In the genomic region with DNA sequence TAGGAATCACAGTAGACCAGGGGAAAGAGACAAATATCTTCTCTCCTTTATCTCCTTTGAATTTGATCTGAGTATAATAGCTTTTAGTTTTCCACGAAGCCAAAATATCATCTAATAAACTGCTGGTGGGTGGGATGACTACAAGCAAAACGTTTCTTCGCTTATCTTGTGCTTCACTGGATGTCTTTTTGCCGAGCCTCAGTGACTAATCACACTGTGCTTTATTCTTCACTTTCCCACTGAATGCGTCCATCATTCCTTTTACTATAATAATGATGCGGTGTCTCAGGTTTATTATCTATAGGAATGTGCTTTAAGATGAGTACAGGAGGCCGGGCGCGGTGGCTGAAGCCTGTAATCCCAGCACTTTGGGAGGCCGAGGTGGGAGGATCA, we compare ENCODE assay signal across 22 cellular contexts. TPM values are rescaled to one million over a fixed set of nuclear protein-coding genes. Genes with fewer than 3 reads are reported as not detected.
DNase-seq lines count a peak whose midpoint lies in the region; ATAC-seq, FAIRE-seq and TF ChIP-seq lines count a peak whose summit lies in the region.
"Had no signal": no experiment of that assay in that cellular context is flagged by ENCODE, and none has a peak within 500 bp of the region (broad histone marks: within the 10 kb centered on the region; RNA-seq: fewer than 3 reads in every experiment).

No MANE protein-coding gene starts in this region.

- H4K20me1 ChIP-seq in K562 (replicated peaks; ENCODE audit: control insufficient read depth, insufficient read depth, low read length) = no peaks in the 10 kb centered on the region

- no peak overlapping the region for H3K18ac ChIP-seq in mesenchymal stem cell (ENCODE audit: low read depth in 1 of 2, low read length in 2 of 2)

- no peak for TF ChIP-seq RAD21 in K562 (CRISPR knock-in tag; conservative IDR thresholded peaks at IDR 0.05 in 1 of 2, IDR thresholded peaks at IDR 0.05 in 1 of 2)

- H3K9me1 ChIP-seq in K562 (ENCODE audit: control insufficient read depth, insufficient read depth, low read length) = no peaks in the 10 kb centered on the region

- CTCF ChIA-PET in K562 (lab: Yijun Ruan, JAX; ENCODE audit: low intra/inter-chr PET ratio) = no interaction called here

- DNase-seq in right atrium auricular region (ENCODE audit: low spot score) (no peak), right cardiac atrium (no peak), K562 (ENCODE audit: extremely low read depth in 1 of 4, low spot score in 3 of 4) (no peak), mesenchymal stem cell (no peak), NCI-H524 (lab: John Stamatoyannopoulos, UW) (no peak), NCI-H2227 treated with DMSO at 0.1 percent for 48 hours (lab: John Stamatoyannopoulos, UW) (no peak), GM19239 (ENCODE audit: insufficient read length, low spot score) (no peak)
- DNase-seq: DMS53, GDM1, HCEC 1CT, NCI-H1092 treated with DMSO at 0.1 percent for 48 hours, NCI-H1436 treated with DMSO at 0.1 percent for 48 hours, NCI-H1930, NCI-H345, NCI-H524 treated with DMSO at 0.1 percent for 48 hours, NCI-H82 had no signal

- H3K23ac ChIP-seq in mesenchymal stem cell (ENCODE audit: low read length in 2 of 2) = no peak overlapping the region

- H3K36me3 ChIP-seq in right atrium auricular region = no peaks in the 10 kb centered on the region
- peaks cover 61% of the 10 kb centered on the region for H3K36me3 ChIP-seq in K562 (ENCODE audit: control insufficient read depth, insufficient read depth, low read length)
- peaks cover 4 to 20% of the 10 kb centered on the region in 2 experiments for H3K36me3 ChIP-seq in mesenchymal stem cell (ENCODE audit: control insufficient read depth in 1 of 2, insufficient read depth in 2 of 2, low read depth in 1 of 2, low read length in 2 of 2)

- WGBS in right cardiac atrium = 70% methylated on average over 10 of the region's 10 CpGs
- WGBS in K562 (ENCODE audit: insufficient coverage, low coverage, missing lambda C conversion rate) = 73% methylated on average over 10 of the region's 10 CpGs
- WGBS in mesenchymal stem cell = 88% methylated on average over 7 of the region's 10 CpGs

- no peak overlapping the region for H3K9ac ChIP-seq in K562 (ENCODE audit: insufficient read depth in 1 of 2, low read depth in 2 of 2, low read length in 2 of 2)
- H3K9ac ChIP-seq in mesenchymal stem cell (ENCODE audit: low read length) = peak overlapping the region; percentile 78
- H3K9ac ChIP-seq: KMS-11 had no signal

- no peak overlapping the region for H4K8ac ChIP-seq in mesenchymal stem cell (ENCODE audit: low read length)

- H3K9me3 ChIP-seq in right atrium auricular region = no peaks in the 10 kb centered on the region
- no peaks in the 10 kb centered on the region for H3K9me3 ChIP-seq in right cardiac atrium (ENCODE audit: control insufficient read depth, low read length)
- no peaks in the 10 kb centered on the region for H3K9me3 ChIP-seq in K562 (replicated peaks; ENCODE audit: control insufficient read depth, insufficient read depth, low read depth, low read length)
- no peaks in the 10 kb centered on the region for H3K9me3 ChIP-seq in mesenchymal stem cell (ENCODE audit: control insufficient read depth, low read length)
- H3K9me3 ChIP-seq: SJSA1 had no signal

- H3K4me3 ChIP-seq in right atrium auricular region (no peak overlapping the region), right cardiac atrium (ENCODE audit: low read length) (no peak overlapping the region), K562 (no peak overlapping the region), mesenchymal stem cell (ENCODE audit: insufficient read depth in 1 of 2, low read depth in 1 of 2, low read length in 2 of 2) (peak overlapping the region in 1 of 2 experiments; percentile 47)
- H3K4me3 ChIP-seq: SJSA1 had no signal

- H3K27me3 ChIP-seq in right atrium auricular region (no peaks in the 10 kb centered on the region), right cardiac atrium (ENCODE audit: control insufficient read depth, insufficient read depth) (no peaks in the 10 kb centered on the region), K562 (ENCODE audit: control insufficient read depth in 2 of 2, insufficient read depth in 2 of 2, low read length in 2 of 2) (no peaks in the 10 kb centered on the region), mesenchymal stem cell (ENCODE audit: control insufficient read depth in 1 of 2, insufficient read depth in 1 of 2, low read length in 2 of 2) (no peaks in the 10 kb centered on the region)
- H3K27me3 ChIP-seq: SJSA1 had no signal

- FAIRE-seq in K562 (lab: Jason Lieb, UNC) (peak; percentile 15), GM19239 (lab: Jason Lieb, UNC) (no peak)
- FAIRE-seq: D721Med, RCC 7860 had no signal

- no peak overlapping the region for H2BK120ac ChIP-seq in mesenchymal stem cell (ENCODE audit: low read depth, low read length)

- H2BK12ac ChIP-seq in mesenchymal stem cell (ENCODE audit: low read length in 2 of 2) = no peak overlapping the region

- ATAC-seq in right cardiac atrium (no peak), K562 (no peak)

- H3K4ac ChIP-seq in mesenchymal stem cell (ENCODE audit: low read depth in 1 of 2, low read length in 2 of 2) = no peak overlapping the region

- no peak overlapping the region for H2BK15ac ChIP-seq in mesenchymal stem cell (ENCODE audit: low read depth, poor library complexity, severe bottlenecking)

- no peak overlapping the region for H4K91ac ChIP-seq in mesenchymal stem cell (ENCODE audit: low read length)

- H2AFZ ChIP-seq in K562 (ENCODE audit: low read depth, low read length) (no peak overlapping the region), mesenchymal stem cell (ENCODE audit: low read depth, low read length) (no peak overlapping the region)

- H3K4me2 ChIP-seq in K562 (ENCODE audit: insufficient read depth, low read length) (no peak overlapping the region), mesenchymal stem cell (ENCODE audit: low read length, poor library complexity, severe bottlenecking) (no peak overlapping the region)
- H3K4me2 ChIP-seq: KMS-11 had no signal

- H2BK5ac ChIP-seq in mesenchymal stem cell (ENCODE audit: low read depth, low read length, poor library complexity, severe bottlenecking) = no peak overlapping the region

- no peaks in the 10 kb centered on the region for H3K79me2 ChIP-seq in K562 (ENCODE audit: control insufficient read depth, insufficient read depth, low read length)

- TF ChIP-seq CTCF in right atrium auricular region (IDR thresholded peaks at IDR 0.05) = no peak
- TF ChIP-seq CTCF in K562 (IDR thresholded peaks at IDR 0.05 in 2 of 3, conservative IDR thresholded peaks at IDR 0.05 in 1 of 3; ENCODE audit: insufficient read depth in 2 of 3, low read depth in 1 of 3, low read length in 3 of 3) = no peak

- intact Hi-C loops in right cardiac atrium (cut with DNase I) = no loop called here
- intact Hi-C loops in K562 (cut with micrococcal nuclease) = no loop called here

- H3K79me1 ChIP-seq in mesenchymal stem cell (replicated peaks; ENCODE audit: low read length, poor library complexity, severe bottlenecking) = no peaks in the 10 kb centered on the region

- in situ Hi-C loops in K562 (cut with MboI) = no loop called here

- no peak for TF ChIP-seq POLR2A in K562 (conservative IDR thresholded peaks at IDR 0.05)

- H3K14ac ChIP-seq in mesenchymal stem cell (ENCODE audit: low read length in 2 of 2) = no peak overlapping the region

- BruUV-seq in K562 (replicated peaks; lab: Mats Ljungman, UMichigan) = no TSS peak

- peak overlapping the region; percentile 1 to 7 for H3K27ac ChIP-seq in right atrium auricular region
- no peak overlapping the region for H3K27ac ChIP-seq in right cardiac atrium (ENCODE audit: low read length)
- no peak overlapping the region for H3K27ac ChIP-seq in K562 (ENCODE audit: extremely low read depth, low read depth, low read length)
- H3K27ac ChIP-seq in mesenchymal stem cell (ENCODE audit: low read length, poor library complexity, severe bottlenecking) = no peak overlapping the region
- H3K27ac ChIP-seq: C4-2B, HL-60, KMS-11, SJSA1 had no signal

- TF ChIP-seq EP300 in K562 (IDR thresholded peaks at IDR 0.05; ENCODE audit: low read length) = no peak

- H2AK5ac ChIP-seq in mesenchymal stem cell (ENCODE audit: low read length, severe bottlenecking) = no peak overlapping the region

- H3K4me1 ChIP-seq in right atrium auricular region = no peaks in the 10 kb centered on the region
- no peaks in the 10 kb centered on the region for H3K4me1 ChIP-seq in right cardiac atrium (ENCODE audit: control insufficient read depth, insufficient read depth, low read length)
- no peaks in the 10 kb centered on the region for H3K4me1 ChIP-seq in K562 (replicated peaks in 1 of 2; ENCODE audit: control insufficient read depth in 2 of 2, insufficient read depth in 2 of 2, low read length in 2 of 2)
- no peaks in the 10 kb centered on the region for H3K4me1 ChIP-seq in mesenchymal stem cell (ENCODE audit: control insufficient read depth, insufficient read depth, low read depth, low read length)

- POLR2A ChIA-PET in K562 (lab: Yijun Ruan, JAX) = no interaction called here

TF ChIP-seq in K562, 482 proteins besides CTCF, POLR2A, EP300 and RAD21 (continues in another document):
- no peak for TF ChIP-seq ZNF766 (CRISPR knock-in tag; conservative IDR thresholded peaks at IDR 0.05)

RNA-seq across cellular contexts. Expression of gene CEP152, which starts 32.5 kb away (rescaled TPM):
- 1 to 10 TPM; 1.1 to 1.4 TPM for total RNA-seq in right atrium auricular region
- 1 to 10 TPM; 2.1 to 2.8 (median 2.6) TPM for total RNA-seq in right cardiac atrium
- polyA plus RNA-seq in right cardiac atrium = 1.0 TPM
- 82.1 and 159 TPM in 2 replicates for total RNA-seq in K562 (2011; cell fraction: chromatin; rRNA removed; ENCODE audit: low replicate concordance)
- total RNA-seq in K562 (2011; cell fraction: nucleolus; rRNA removed) = 23.8 and 41.8 TPM in 2 replicates
- total RNA-seq in K562 (2011; cell fraction: nucleoplasm; rRNA removed) = 54.3 and 76.0 TPM in 2 replicates
- 23.6 and 24.0 TPM in 2 replicates for total RNA-seq in K562 (2014; rRNA removed)
- total RNA-seq in K562 (2014; rRNA removed; fragmentation: Illumina TruSeq; extraction: Trizol) = 43.0 and 52.6 TPM in 2 replicates
- 36.2 and 41.1 TPM in 2 replicates for total RNA-seq in K562 (2015; rRNA removed; fragmentation: Illumina TruSeq; extraction: Trizol)
- total RNA-seq in K562 (2021) = 21.8 and 26.0 TPM in 2 replicates
- polyA plus RNA-seq in K562 (2011; rRNA removed) = 8.1 and 9.9 TPM in 2 replicates
- polyA plus RNA-seq in K562 (2011; cell fraction: cytosol; rRNA removed) = 3.7 and 5.0 TPM in 2 replicates
- polyA plus RNA-seq in K562 (2011; cell fraction: nucleus; rRNA removed) = 31.5 and 33.2 TPM in 2 replicates
- polyA plus RNA-seq in K562 (2012) = 12.8 and 18.9 TPM in 2 replicates
- 20.6 and 25.7 TPM in 2 replicates for polyA plus RNA-seq in K562 (2014; fragmentation: Illumina TruSeq; extraction: Trizol)
- 10 to 100 TPM; 12.0 to 14.2 TPM for polyA plus RNA-seq in K562 (2014; fragmentation: Nextera tagmentation; extraction: Ambion mirVana)
- 19.3 and 39.3 TPM in 2 replicates for polyA plus RNA-seq in K562 (2014; rRNA removed)
- polyA minus RNA-seq in K562 (2011; rRNA and poly(A)+ RNA removed) = 52.2 and 59.6 TPM in 2 replicates
- 9.7 and 18.1 TPM in 2 replicates for polyA minus RNA-seq in K562 (2011; cell fraction: cytosol; rRNA and poly(A)+ RNA removed)
- 58.7 and 94.1 TPM in 2 replicates for polyA minus RNA-seq in K562 (2011; cell fraction: nucleus; rRNA and poly(A)+ RNA removed)
- 2.8 TPM for polyA plus RNA-seq in mesenchymal stem cell (2013, experiment 1 of 2)
- 2.5 TPM for polyA plus RNA-seq in mesenchymal stem cell (2013, experiment 2 of 2)

Comparison
In these comparisons a context has a peak if more than half of its experiments do, and no peak if none do; other contexts are left out.
1. H3K27ac ChIP-seq: peak in right atrium auricular region (2 of 2); none in right cardiac atrium (single experiment), K562 (single experiment) and mesenchymal stem cell (single experiment).
2. RNA of gene CEP152, which starts 32.5 kb away (total RNA-seq): 21.8 to 159 TPM in K562; 2.1 to 2.8 TPM in right cardiac atrium and 1.1 to 1.4 TPM in right atrium auricular region; every median in the first group is over 4 times any median in the second.